1 cellular context compared by ENCODE assay signal in genomic region chr5:75678155-75678554, GRCh38.
TF ChIP-seq lines count a peak whose summit lies in the region.

No MANE protein-coding gene starts in this region.

TF ChIP-seq in HepG2, 621 proteins besides CTCF, POLR2A, EP300 and RAD21 (continued from another document):
- TF ChIP-seq ZNF318 (CRISPR knock-in tag; IDR thresholded peaks at IDR 0.05), result no peak
- TF ChIP-seq NFIC (IDR thresholded peaks at IDR 0.05; ENCODE audit: low read length), result no peak
- no peak for TF ChIP-seq ZNF12 (CRISPR knock-in tag; IDR thresholded peaks at IDR 0.05)
